7 cellular contexts compared by ENCODE assay signal in the genomic region with DNA sequence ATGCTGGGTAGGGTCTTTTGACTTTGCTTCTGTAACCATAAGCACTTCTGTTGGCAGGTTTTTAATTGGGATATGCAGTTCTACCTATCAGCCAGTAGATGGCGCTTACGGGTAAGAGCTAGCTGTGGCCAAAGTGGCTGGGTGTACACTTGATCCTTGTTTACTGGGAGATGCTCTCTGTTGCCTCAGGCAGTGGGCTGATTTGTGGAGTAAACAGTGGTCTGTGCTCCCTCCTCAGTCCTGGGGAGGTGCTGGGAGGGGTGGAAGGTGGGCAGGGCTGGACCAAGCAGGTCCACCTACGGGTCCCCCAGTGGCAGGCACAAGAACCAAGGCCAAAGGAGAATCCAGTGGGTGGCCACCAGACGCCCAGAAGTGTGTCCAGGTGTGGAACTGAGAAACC. TPM values are rescaled to one million over a fixed set of nuclear protein-coding genes. Genes with fewer than 3 reads are reported as not detected.
DNase-seq lines count a peak whose midpoint lies in the region; ATAC-seq and TF ChIP-seq lines count a peak whose summit lies in the region.

No MANE protein-coding gene starts in this region.

- H3K27me3 Mint-ChIP-seq in HFFc6 (ENCODE audit: insufficient read depth) (no peaks in the 10 kb centered on the region; the same call in 1 of the 2 replicates), naive B cell (no peaks in the 10 kb centered on the region)

- H3K4me3 Mint-ChIP-seq in HFFc6 (no peak overlapping the region), naive B cell (peak overlapping the region in 4 of 8 donors; percentile 23 to 66 (median 58))

- DNase-seq in EH (ENCODE audit: low read depth) (peak; percentile 28), HFFc6 (peak; percentile 15), RPMI7951 (ENCODE audit: low read depth) (peak; percentile 33), naive B cell (no peak), activated gamma-delta T cell treated with Interleukin-2 at 50 U/mL for 16 hours (no peak)
- DNase-seq in effector CD4-positive, alpha-beta T cell: peak; percentile 2

- peak; percentile 89 for TF ChIP-seq CTCF in HFFc6 (IDR thresholded peaks at IDR 0.05)

- ATAC-seq in naive B cell (ENCODE audit: low read depth in 2 of 2) (peak in 1 of 2 donors; percentile 36), GM21576 (IDR thresholded peaks at IDR 0.05; ENCODE audit: unreplicated experiment) (no peak)

- H3K36me3 Mint-ChIP-seq in HFFc6 (ENCODE audit: low read depth) (peaks cover 39% of the 10 kb centered on the region), naive B cell (peaks cover 51 to 61% of the 10 kb centered on the region in 2 donors)

- H3K9me3 Mint-ChIP-seq in HFFc6 (peaks cover 20% of the 10 kb centered on the region), naive B cell (peaks cover 10 to 63% (median 45%) of the 10 kb centered on the region in 7 donors)

- H3K27ac Mint-ChIP-seq in HFFc6 (no peak overlapping the region), naive B cell (peak overlapping the region; percentile 21 to 92 (median 76))

- H3K4me1 Mint-ChIP-seq in HFFc6 (ENCODE audit: low read depth): peaks cover 12% of the 10 kb centered on the region; the same call in 1 of the 2 replicates
- H3K4me1 Mint-ChIP-seq in naive B cell: peaks cover 42 to 76% (median 62%) of the 10 kb centered on the region in 3 donors

RNA-seq across cellular contexts. Expression of gene RALGPS2, which starts 43.4 kb away (rescaled TPM):
- 10 to 100 TPM; 41.5 to 59.2 (median 48.9) TPM for total RNA-seq in HFFc6 (2021; fragmentation: NEBNext Ultra II Directional; extraction: Animal tissue kit (Norgen Biotek cat#: 25700))
- 9.2 and 18.1 TPM in 2 replicates for total RNA-seq in RPMI7951 (2014; rRNA removed; shearing (Covaris generic))
- polyA plus RNA-seq in naive B cell (ENCODE audit: low read depth in 6 of 6): 100 to 1,000 TPM in 5 of 6 donors, 10 to 100 TPM in 1; 90.9 to 349 (median 298) TPM

Comparison
In these comparisons a context has a peak if more than half of its experiments do, and no peak if none do; other contexts are left out.
1. DNase-seq: peak in EH (single experiment), HFFc6 (single experiment), RPMI7951 (single experiment) and effector CD4-positive, alpha-beta T cell (single experiment); none in naive B cell (single experiment) and activated gamma-delta T cell treated with Interleukin-2 at 50 U/mL for 16 hours (single experiment).